ENCODE assay signal across 21 cellular contexts in genomic region chr17:80033840-80034239, GRCh38. TPM values are rescaled to one million over a fixed set of nuclear protein-coding genes. Genes with fewer than 3 reads are reported as not detected.
DNase-seq lines count a peak whose midpoint lies in the region; TF ChIP-seq lines count a peak whose summit lies in the region.
"Had no signal": no experiment of that assay in that cellular context is flagged by ENCODE, and none has a peak within 500 bp of the region (broad histone marks: within the 10 kb centered on the region; RNA-seq: fewer than 3 reads in every experiment).

No MANE protein-coding gene starts in this region.

- H3K4me3 Mint-ChIP-seq in brain (peak overlapping the region; percentile 94 to 98 (median 97)), mesothelial cell of epicardium (peak overlapping the region; percentile 94)
- H3K4me3 Mint-ChIP-seq: stimulated activated memory B cell treated with anti-CD40 and anti-IgM and Interleukin-4, amounts not matched to agents 10 μg/mL and 1 μg/mL and 100 μg/mL, for 72 hours had no signal

- no peak overlapping the region for H3K9ac ChIP-seq in BLaER1 treated with 17β-estradiol and CSF1 and Interleukin-3, amounts not matched to agents 10 nM and 100 nM
- H3K9ac ChIP-seq in smooth muscle cell (ENCODE audit: low read depth): no peak overlapping the region

- DNase-seq in mesothelial cell of epicardium (ENCODE audit: low spot score in 2 of 2, unreplicated experiment in 2 of 2): no peak
- no peak for DNase-seq in NCI-H187 treated with DMSO at 0.1 percent for 48 hours (lab: John Stamatoyannopoulos, UW)
- no peak for DNase-seq in activated CD4-positive, alpha-beta T cell treated with anti-CD3 and anti-CD28 coated beads for 1 hour
- DNase-seq in DMS153 (lab: John Stamatoyannopoulos, UW): no peak
- no peak for DNase-seq in smooth muscle cell (lab: John Stamatoyannopoulos, UW; ENCODE audit: unreplicated experiment)
- DNase-seq: activated CD4-positive, alpha-beta T cell treated with anti-CD3 and anti-CD28 coated beads for 48 hours; C1 segment of cervical spinal cord; colonic mucosa; KBM-7; NCI-H146; NCI-H69; psoas muscle; small intestine had no signal

- no peak overlapping the region for H3K4me3 ChIP-seq in BLaER1 treated with 17β-estradiol and CSF1 and Interleukin-3, amounts not matched to agents 10 nM and 100 nM
- H3K4me3 ChIP-seq in HEK293 (ENCODE audit: low read depth, low read length): no peak overlapping the region
- no peak overlapping the region for H3K4me3 ChIP-seq in smooth muscle cell

- WGBS in smooth muscle cell (ENCODE audit: low lambda C conversion rate): 95% methylated on average over 4 of the region's 4 CpGs

- H3K27ac Mint-ChIP-seq in brain (peak overlapping the region in 1 of 5 experiments; percentile 98), mesothelial cell of epicardium (no peak overlapping the region)
- H3K27ac Mint-ChIP-seq: activated naive CD4-positive, alpha-beta T cell treated with anti-CD3 and anti-CD28 coated beads, Interleukin-2, amount 50 U/mL, for 24 hours; activated T-helper 1 cell treated with anti-CD3 and anti-CD28 coated beads, Interleukin-12 subunit alpha, Interleukin-12 subunit beta, Interleukin-2, Interleukin-4 antibody, amounts not matched to agents 30 ng/mL and 10 ng/mL and 1 ng/mL, durations not matched to agents 14 hours and 24 hours and 36 hours; stimulated activated memory B cell treated with anti-CD40 and anti-IgM and Interleukin-4, amounts not matched to agents 10 μg/mL and 1 μg/mL and 100 μg/mL, for 72 hours had no signal

- H3K9me3 ChIP-seq in BLaER1 treated with 17β-estradiol and CSF1 and Interleukin-3, amounts not matched to agents 10 nM and 100 nM (replicated peaks in 1 of 11): no peaks in the 10 kb centered on the region
- H3K9me3 ChIP-seq in HEK293 (ENCODE audit: control insufficient read depth, insufficient read depth, low read depth, low read length) (no peaks in the 10 kb centered on the region), smooth muscle cell (replicated peaks; ENCODE audit: low read depth) (no peaks in the 10 kb centered on the region)
- H3K9me3 ChIP-seq: colonic mucosa, HAP-1, psoas muscle, vagina had no signal

- no peak overlapping the region for H2AFZ ChIP-seq in smooth muscle cell (ENCODE audit: low read depth)

- H3K36me3 ChIP-seq in BLaER1 treated with 17β-estradiol and CSF1 and Interleukin-3, amounts not matched to agents 10 nM and 100 nM: no peaks in the 10 kb centered on the region
- no peaks in the 10 kb centered on the region; a peak in 1 of 3 replicates for H3K36me3 ChIP-seq in HEK293 (ENCODE audit: control insufficient read depth in 2 of 2, insufficient read depth in 1 of 2, low read length in 2 of 2)
- no peaks in the 10 kb centered on the region for H3K36me3 ChIP-seq in smooth muscle cell (ENCODE audit: low read depth)
- H3K36me3 ChIP-seq: colonic mucosa, HAP-1, vagina had no signal

- peaks cover 8% of the 10 kb centered on the region for H3K36me3 Mint-ChIP-seq in brain
- peaks cover under 1% of the 10 kb centered on the region for H3K36me3 Mint-ChIP-seq in mesothelial cell of epicardium
- H3K36me3 Mint-ChIP-seq: activated naive CD4-positive, alpha-beta T cell treated with anti-CD3 and anti-CD28 coated beads, Interleukin-2, amount 50 U/mL, for 24 hours; stimulated activated memory B cell treated with anti-CD40 and anti-IgM and Interleukin-4, amounts not matched to agents 10 μg/mL and 1 μg/mL and 100 μg/mL, for 72 hours had no signal

- H3K79me2 ChIP-seq in smooth muscle cell (ENCODE audit: low read depth): peaks cover 60% of the 10 kb centered on the region

- TF ChIP-seq CTCF in HEK293 (tag by site-specific recombination; IDR thresholded peaks at IDR 0.05): no peak
- TF ChIP-seq CTCF in brain (conservative IDR thresholded peaks at IDR 0.05): no peak
- TF ChIP-seq CTCF in mesothelial cell of epicardium (IDR thresholded peaks at IDR 0.05; ENCODE audit: unreplicated experiment): no peak
- TF ChIP-seq CTCF in smooth muscle cell (IDR thresholded peaks at IDR 0.05; ENCODE audit: borderline replicate concordance, insufficient read depth, poor library complexity, severe bottlenecking): no peak

- CTCF ChIA-PET in HEK293 (lab: Yijun Ruan, JAX): interaction anchor here (0.8 to 2.7 kb wide), 4 partner anchors 25 to 68 kb away, joined by 6 to 18 read pairs (median 14); partner anchors contain the start of gene GAA

- POLR2A ChIA-PET in HEK293 (lab: Yijun Ruan, JAX): interaction anchor here (0.5 to 1.0 kb wide), 5 partner anchors 19 to 530 kb away, joined by 3 to 8 read pairs (median 3); no protein-coding TSS in a partner anchor

- peaks cover 11% of the 10 kb centered on the region for H3K27me3 Mint-ChIP-seq in brain
- no peaks in the 10 kb centered on the region for H3K27me3 Mint-ChIP-seq in mesothelial cell of epicardium (ENCODE audit: low read depth)

- H3K27ac ChIP-seq in BLaER1 treated with 17β-estradiol and CSF1 and Interleukin-3, amounts not matched to agents 10 nM and 100 nM: no peak overlapping the region
- H3K27ac ChIP-seq in HEK293 (ENCODE audit: extremely low read depth, low read depth, low read length) (no peak overlapping the region), smooth muscle cell (ENCODE audit: low read depth) (no peak overlapping the region)
- H3K27ac ChIP-seq: psoas muscle had no signal

- H3K27me3 ChIP-seq in BLaER1 treated with 17β-estradiol and CSF1 and Interleukin-3, amounts not matched to agents 10 nM and 100 nM: peaks cover 27 to 63% (median 55%) of the 10 kb centered on the region in 11 experiments
- no peaks in the 10 kb centered on the region for H3K27me3 ChIP-seq in smooth muscle cell (ENCODE audit: low read depth)
- H3K27me3 ChIP-seq: colonic mucosa, vagina had no signal

- peak overlapping the region in 9 of 11 experiments; percentile 8 to 100 (median 94); a peak in 13 of 22 replicates for H3K4me2 ChIP-seq in BLaER1 treated with 17β-estradiol and CSF1 and Interleukin-3, amounts not matched to agents 10 nM and 100 nM
- H3K4me2 ChIP-seq in smooth muscle cell: no peak overlapping the region

- H3F3A ChIP-seq in smooth muscle cell (ENCODE audit: low read depth): no peaks in the 10 kb centered on the region

- peaks cover 26 to 76% (median 56%) of the 10 kb centered on the region in 10 experiments for H3K4me1 ChIP-seq in BLaER1 treated with 17β-estradiol and CSF1 and Interleukin-3, amounts not matched to agents 10 nM and 100 nM
- H3K4me1 ChIP-seq in HEK293 (ENCODE audit: control insufficient read depth, insufficient read depth, low read length) (peaks cover 3% of the 10 kb centered on the region), smooth muscle cell (ENCODE audit: low read depth) (peaks cover 4% of the 10 kb centered on the region)

- no peaks in the 10 kb centered on the region for H3K9me3 Mint-ChIP-seq in brain
- no peaks in the 10 kb centered on the region for H3K9me3 Mint-ChIP-seq in mesothelial cell of epicardium
- H3K9me3 Mint-ChIP-seq: activated naive CD4-positive, alpha-beta T cell treated with anti-CD3 and anti-CD28 coated beads, Interleukin-2, amount 50 U/mL, for 24 hours; activated T-helper 1 cell treated with anti-CD3 and anti-CD28 coated beads, Interleukin-12 subunit alpha, Interleukin-12 subunit beta, Interleukin-2, Interleukin-4 antibody, amounts not matched to agents 30 ng/mL and 10 ng/mL and 1 ng/mL, durations not matched to agents 14 hours and 24 hours and 36 hours; stimulated activated memory B cell treated with anti-CD40 and anti-IgM and Interleukin-4, amounts not matched to agents 10 μg/mL and 1 μg/mL and 100 μg/mL, for 72 hours had no signal

- peaks cover 75% of the 10 kb centered on the region for H3K4me1 Mint-ChIP-seq in brain
- peaks cover 26% of the 10 kb centered on the region for H3K4me1 Mint-ChIP-seq in mesothelial cell of epicardium

- H4K20me1 ChIP-seq in BLaER1 treated with 17β-estradiol and CSF1 and Interleukin-3, amounts not matched to agents 10 nM and 100 nM: peaks cover 12 to 62% (median 22%) of the 10 kb centered on the region in 11 experiments; a peak in 16 of 22 replicates
- peaks cover 61% of the 10 kb centered on the region for H4K20me1 ChIP-seq in smooth muscle cell (ENCODE audit: low read depth)

TF ChIP-seq in HEK293, 187 proteins besides CTCF, POLR2A, EP300 and RAD21:
- TF ChIP-seq SP2 (tag by site-specific recombination; IDR thresholded peaks at IDR 0.05): no peak
- TF ChIP-seq ZNF324 (tag by site-specific recombination; IDR thresholded peaks at IDR 0.05): no peak
- TF ChIP-seq ZNF747 (tag by site-specific recombination; IDR thresholded peaks at IDR 0.05): no peak
- no peak for TF ChIP-seq HOXD13 (CRISPR knock-in tag; IDR thresholded peaks at IDR 0.05; ENCODE audit: borderline replicate concordance)
- TF ChIP-seq ZNF600 (tag by site-specific recombination; IDR thresholded peaks at IDR 0.05): peak; percentile 82
- TF ChIP-seq ZNF148 (tag by site-specific recombination; IDR thresholded peaks at IDR 0.05; ENCODE audit: borderline replicate concordance): no peak
- no peak for TF ChIP-seq ZNF670 (tag by site-specific recombination; IDR thresholded peaks at IDR 0.05; ENCODE audit: low read depth)

RNA-seq across cellular contexts. Expression of gene TBC1D16, which starts 1.8 kb away (rescaled TPM):
- polyA plus RNA-seq in brain (ENCODE audit: insufficient read depth, low read depth, low replicate concordance) (60.6 TPM), smooth muscle cell (22.0 and 24.6 TPM in 2 replicates)
- total RNA-seq in mesothelial cell of epicardium (69.8 to 76.0 TPM (median 73.2 TPM) in 3 replicates), smooth muscle cell (17.4 and 26.4 TPM in 2 replicates)

RNA-seq across cellular contexts. Expression of gene CCDC40, which starts 2.6 kb away (rescaled TPM):
- 10.0 TPM for polyA plus RNA-seq in brain (ENCODE audit: insufficient read depth, low read depth, low replicate concordance)
- 20.6 to 25.9 TPM (median 23.5 TPM) in 3 replicates for total RNA-seq in mesothelial cell of epicardium
- 4.2 and 5.9 TPM in 2 replicates for total RNA-seq in smooth muscle cell
- polyA plus RNA-seq in smooth muscle cell: 0.81 and 3.6 TPM in 2 replicates
